8 cellular contexts compared by ENCODE assay signal in the genomic region with DNA sequence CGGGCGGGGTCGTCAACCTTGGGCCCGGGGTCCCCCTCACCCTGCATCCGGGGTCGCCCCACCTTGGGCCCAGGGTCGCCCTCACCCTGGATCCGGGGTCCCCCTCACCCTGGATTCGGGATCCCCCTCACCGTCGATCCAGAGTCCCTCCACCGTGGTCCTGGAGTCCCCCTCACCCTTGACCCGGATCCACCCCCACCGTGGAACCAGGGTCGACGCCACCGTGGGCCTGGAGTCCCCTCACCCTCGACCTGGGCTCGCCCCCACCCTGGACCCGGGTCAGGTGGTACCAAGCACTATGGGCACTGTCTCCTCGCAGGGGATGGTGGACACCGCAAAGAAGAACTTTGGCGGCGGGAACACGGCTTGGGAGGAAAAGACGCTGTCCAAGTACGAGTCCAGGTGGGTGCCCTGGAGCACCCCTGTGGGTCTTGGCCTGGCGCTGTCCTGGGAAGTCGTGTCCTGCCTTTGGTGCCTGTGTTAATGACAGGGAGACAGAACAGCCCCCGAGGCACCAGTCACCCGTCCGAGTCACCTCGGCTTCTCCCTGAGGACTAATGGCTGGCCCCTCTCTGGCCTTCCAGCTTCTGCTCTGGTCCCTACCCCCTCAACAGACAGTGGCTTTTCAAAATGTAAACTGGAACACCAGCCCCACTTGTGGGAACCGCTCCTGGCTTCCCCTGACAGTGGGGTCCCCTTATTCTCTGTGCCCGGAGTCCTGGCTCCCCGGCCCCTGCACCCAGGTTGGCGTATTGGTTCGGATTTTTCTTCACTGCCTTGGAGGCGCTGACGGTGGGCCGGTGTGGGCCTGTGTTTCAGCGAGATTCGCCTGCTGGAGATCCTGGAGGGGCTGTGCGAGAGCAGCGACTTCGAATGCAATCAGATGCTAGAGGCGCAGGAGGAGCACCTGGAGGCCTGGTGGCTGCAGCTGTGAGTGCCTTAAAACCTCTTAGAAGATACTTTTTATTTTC. TPM values are rescaled to one million over a fixed set of nuclear protein-coding genes. Genes with fewer than 3 reads are reported as not detected.
DNase-seq lines count a peak whose midpoint lies in the region; ATAC-seq and TF ChIP-seq lines count a peak whose summit lies in the region.

No MANE protein-coding gene starts in this region.

- peaks cover 3% of the 10 kb centered on the region for H4K20me1 ChIP-seq in osteoblast (ENCODE audit: insufficient read depth, low read length)

- peak overlapping the region; percentile 44 for H3K9ac ChIP-seq in endodermal cell (ENCODE audit: extremely low read depth, low read length, poor library complexity, severe bottlenecking)

- TF ChIP-seq CTCF in Calu3 (IDR thresholded peaks at IDR 0.05; ENCODE audit: unreplicated experiment) (no peak), endodermal cell (conservative IDR thresholded peaks at IDR 0.05) (no peak), osteoblast (IDR thresholded peaks at IDR 0.05; ENCODE audit: extremely low read depth, low read depth, low read length) (no peak)

- no peak overlapping the region for H3K27ac Mint-ChIP-seq in Calu3 (ENCODE audit: unreplicated experiment)
- no peak overlapping the region for H3K27ac Mint-ChIP-seq in endodermal cell

- H3K36me3 Mint-ChIP-seq in Calu3 (ENCODE audit: insufficient read depth, unreplicated experiment) (peaks cover 47% of the 10 kb centered on the region), endodermal cell (ENCODE audit: low read depth) (peaks cover 23% of the 10 kb centered on the region)

- no peaks in the 10 kb centered on the region for H3K27me3 ChIP-seq in MG63
- H3K27me3 ChIP-seq in endodermal cell (ENCODE audit: control insufficient read depth, insufficient read depth, low read length, poor library complexity, severe bottlenecking) = no peaks in the 10 kb centered on the region
- no peaks in the 10 kb centered on the region for H3K27me3 ChIP-seq in osteoblast (ENCODE audit: insufficient read depth, low read length)

- intact Hi-C loops in Calu3 (cut with micrococcal nuclease; ENCODE audit: unreplicated experiment) = loop anchor here (5.0 to 10.0 kb wide), 2 partner anchors 132 to 154 kb away; no protein-coding TSS in a partner anchor

- H3K4me1 Mint-ChIP-seq in Calu3 (ENCODE audit: low read depth, unreplicated experiment) = no peaks in the 10 kb centered on the region
- H3K4me1 Mint-ChIP-seq in endodermal cell = peaks cover 11% of the 10 kb centered on the region

- H3K9me3 Mint-ChIP-seq in Calu3 (ENCODE audit: low read depth, unreplicated experiment) (no peaks in the 10 kb centered on the region), endodermal cell (no peaks in the 10 kb centered on the region)

- H3K9me3 ChIP-seq in MG63 (no peaks in the 10 kb centered on the region), endodermal cell (ENCODE audit: control insufficient read depth, low read length) (no peaks in the 10 kb centered on the region), osteoblast (ENCODE audit: low read depth, low read length) (no peaks in the 10 kb centered on the region)

- H3K4me3 ChIP-seq in MG63 (peak overlapping the region; percentile 64), endodermal cell (ENCODE audit: low read length) (peak overlapping the region; percentile 80), osteoblast (ENCODE audit: insufficient read depth, low read length) (peak overlapping the region; percentile 93)

- H3K79me2 ChIP-seq in osteoblast (ENCODE audit: insufficient read depth, low read length) = peaks cover 13% of the 10 kb centered on the region

- WGBS in endodermal cell (ENCODE audit: insufficient coverage in 1 of 2, insufficient read length in 1 of 2), 2 experiments = 44 to 50% methylated on average over 35 to 47 of the region's 47 CpGs

- peak overlapping the region; percentile 92 for H3K4me2 ChIP-seq in osteoblast (ENCODE audit: insufficient read depth, low read length)

- no peak for ATAC-seq in HG02588 (IDR thresholded peaks at IDR 0.05; ENCODE audit: unreplicated experiment)
- ATAC-seq in GM18511 (IDR thresholded peaks at IDR 0.05; ENCODE audit: unreplicated experiment) = no peak

- H3K36me3 ChIP-seq in MG63 (peaks cover 3% of the 10 kb centered on the region; the same call in 1 of the 2 replicates), endodermal cell (ENCODE audit: control insufficient read depth, insufficient read depth, low read length) (peaks cover 26% of the 10 kb centered on the region), osteoblast (ENCODE audit: insufficient read depth, low read length) (peaks cover 20% of the 10 kb centered on the region)

- H2AFZ ChIP-seq in osteoblast (ENCODE audit: low read length) = peak overlapping the region; percentile 37

- CTCF ChIA-PET in Calu3 (lab: Charles Lee) = no interaction called here

- H3K27ac ChIP-seq in endodermal cell (ENCODE audit: low read depth, low read length) = no peak overlapping the region
- H3K27ac ChIP-seq in osteoblast (ENCODE audit: low read depth, low read length) = peak overlapping the region; percentile 45
- no peak overlapping the region for H3K27ac ChIP-seq in caudate nucleus (ENCODE audit: low read depth, low read length)

- H3K27me3 Mint-ChIP-seq in Calu3 (ENCODE audit: unreplicated experiment) = no peaks in the 10 kb centered on the region
- H3K27me3 Mint-ChIP-seq in endodermal cell (ENCODE audit: insufficient read depth) = no peaks in the 10 kb centered on the region

- no TSS peak for BruUV-seq in Calu3 (replicated peaks; lab: Mats Ljungman, UMichigan)

- H3K4me3 Mint-ChIP-seq in Calu3 (ENCODE audit: low read depth, unreplicated experiment) = peak overlapping the region; percentile 85
- peak overlapping the region; percentile 71 for H3K4me3 Mint-ChIP-seq in endodermal cell

- H3K4me1 ChIP-seq in endodermal cell (ENCODE audit: control insufficient read depth, insufficient read depth, low read length) (no peaks in the 10 kb centered on the region), osteoblast (ENCODE audit: insufficient read depth, low read length) (peaks cover 7% of the 10 kb centered on the region)

- DNase-seq in Calu3 (no peak), MG63 (no peak), endodermal cell (no peak), osteoblast (ENCODE audit: insufficient read length, low spot score, missing footprints) (peak; percentile 91), SHP77 (lab: John Stamatoyannopoulos, UW) (no peak), caudate nucleus (lab: John Stamatoyannopoulos, UW) (no peak)

RNA-seq across cellular contexts. Expression of a gene that starts 0.8 kb away (rescaled TPM):
- 57.8 and 64.6 TPM in 2 replicates for total RNA-seq in Calu3 (2022)
- 41.8 and 71.8 TPM in 2 replicates for total RNA-seq in MG63 (2014; rRNA removed; shearing (Covaris generic); ENCODE audit: low replicate concordance)
- total RNA-seq in endodermal cell = 10 to 100 TPM; 39.8 to 62.9 TPM
- polyA plus RNA-seq in endodermal cell (2013, experiment 1 of 2) = 27.1 TPM
- 27.4 TPM for polyA plus RNA-seq in endodermal cell (2013, experiment 2 of 2)
- 28.0 and 31.1 TPM in 2 replicates for total RNA-seq in osteoblast

RNA-seq across cellular contexts. Expression of a gene that starts 1.0 kb away (rescaled TPM):
- total RNA-seq in Calu3 (2022) (25.4 and 27.0 TPM in 2 replicates), endodermal cell (10 to 100 TPM; 19.7 to 26.2 TPM), osteoblast (18.8 and 20.0 TPM in 2 replicates)
- 14.1 and 34.2 TPM in 2 replicates for total RNA-seq in MG63 (2014; rRNA removed; shearing (Covaris generic); ENCODE audit: low replicate concordance)
- 16.2 TPM for polyA plus RNA-seq in endodermal cell (2013, experiment 1 of 2)
- polyA plus RNA-seq in endodermal cell (2013, experiment 2 of 2) = 12.6 TPM

RNA-seq across cellular contexts. Expression of a gene that starts 41.4 kb away (rescaled TPM):
- total RNA-seq in Calu3 (2022) = 86.3 and 97.3 TPM in 2 replicates
- 29.3 and 37.1 TPM in 2 replicates for total RNA-seq in MG63 (2014; rRNA removed; shearing (Covaris generic); ENCODE audit: low replicate concordance)
- total RNA-seq in endodermal cell = 10 to 100 TPM; 31.5 to 36.6 TPM
- polyA plus RNA-seq in endodermal cell (2013, experiment 1 of 2) = 21.6 TPM
- 19.6 TPM for polyA plus RNA-seq in endodermal cell (2013, experiment 2 of 2)
- total RNA-seq in osteoblast = 14.4 and 19.9 TPM in 2 replicates
